Comparison of ENCODE assay signal across 9 cellular contexts in the genomic region with DNA sequence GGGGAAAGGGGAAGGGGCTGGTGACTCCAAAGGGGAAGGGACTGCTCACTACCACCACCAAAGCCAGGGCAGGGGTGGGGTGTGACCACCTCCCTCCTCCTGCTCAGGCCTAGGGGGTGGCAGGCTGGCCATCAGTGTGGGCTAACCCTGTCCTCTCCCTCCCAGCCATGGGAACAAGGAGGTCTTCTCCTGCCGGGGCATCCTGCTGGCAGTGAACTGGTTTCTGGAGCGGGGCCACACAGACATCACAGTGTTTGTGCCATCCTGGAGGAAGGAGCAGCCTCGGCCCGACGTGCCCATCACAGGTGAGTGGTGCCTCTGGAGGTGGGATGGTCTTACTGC. TPM values are rescaled to one million over a fixed set of nuclear protein-coding genes. Genes with fewer than 3 reads are reported as not detected.
DNase-seq lines count a peak whose midpoint lies in the region; FAIRE-seq and TF ChIP-seq lines count a peak whose summit lies in the region.
"Had no signal": no experiment of that assay in that cellular context is flagged by ENCODE, and none has a peak within 500 bp of the region (broad histone marks: within the 10 kb centered on the region; RNA-seq: fewer than 3 reads in every experiment).

No MANE protein-coding gene starts in this region.

- H3K4me3 ChIP-seq in kidney (ENCODE audit: low read length in 2 of 2), result peak overlapping the region; percentile 23 to 96

- TF ChIP-seq CTCF in kidney (IDR thresholded peaks at IDR 0.05; ENCODE audit: borderline replicate concordance, extremely low read depth, insufficient read depth), result no peak

- no peaks in the 10 kb centered on the region for H3K9me3 ChIP-seq in kidney (ENCODE audit: control insufficient read depth in 1 of 2, low read length in 2 of 2)

- peaks cover 30 to 56% of the 10 kb centered on the region in 2 donors for H3K36me3 ChIP-seq in kidney (ENCODE audit: control insufficient read depth in 1 of 2, insufficient read depth in 2 of 2, low read length in 2 of 2)

- H3K4me3 Mint-ChIP-seq in T-helper 2 cell treated with Interferon-gamma antibody and Interleukin-4, amounts not matched to agents 5 μg/mL and 100 μg/mL, for 36 hours, result peak overlapping the region; percentile 99
- H3K4me3 Mint-ChIP-seq in activated T-helper 2 cell treated with anti-CD3 and anti-CD28 coated beads, Interferon-gamma antibody, Interleukin-2, Interleukin-4, amounts not matched to agents 10 μg/mL and 5 μg/mL and 100 μg/mL, durations not matched to agents 14 hours and 24 hours and 36 hours (ENCODE audit: low read depth), result peak overlapping the region; percentile 96

- H3K27ac ChIP-seq in kidney (ENCODE audit: low read depth in 2 of 2, low read length in 2 of 2) (peak overlapping the region; percentile 92 to 97), substantia nigra (ENCODE audit: low read depth, low read length, poor library complexity, severe bottlenecking) (peak overlapping the region; percentile 35)

- H3K4me1 Mint-ChIP-seq in T-helper 2 cell treated with Interferon-gamma antibody and Interleukin-4, amounts not matched to agents 5 μg/mL and 100 μg/mL, for 36 hours (ENCODE audit: low read depth), result peaks cover 43% of the 10 kb centered on the region
- H3K4me1 Mint-ChIP-seq in activated T-helper 2 cell treated with anti-CD3 and anti-CD28 coated beads, Interferon-gamma antibody, Interleukin-2, Interleukin-4, amounts not matched to agents 10 μg/mL and 5 μg/mL and 100 μg/mL, durations not matched to agents 14 hours and 24 hours and 36 hours (ENCODE audit: low read depth), result peaks cover 30% of the 10 kb centered on the region

- peak overlapping the region; percentile 99 for H3K27ac Mint-ChIP-seq in T-helper 2 cell treated with Interferon-gamma antibody and Interleukin-4, amounts not matched to agents 5 μg/mL and 100 μg/mL, for 36 hours
- peak overlapping the region; percentile 98 for H3K27ac Mint-ChIP-seq in activated T-helper 2 cell treated with anti-CD3 and anti-CD28 coated beads, Interferon-gamma antibody, Interleukin-2, Interleukin-4, amounts not matched to agents 10 μg/mL and 5 μg/mL and 100 μg/mL, durations not matched to agents 14 hours and 24 hours and 36 hours

- TF ChIP-seq POLR2A in H54 (IDR thresholded peaks at IDR 0.05; ENCODE audit: low read depth, low read length), result no peak

- H3K9me3 Mint-ChIP-seq in T-helper 2 cell treated with Interferon-gamma antibody and Interleukin-4, amounts not matched to agents 5 μg/mL and 100 μg/mL, for 36 hours, result no peaks in the 10 kb centered on the region
- no peaks in the 10 kb centered on the region for H3K9me3 Mint-ChIP-seq in activated T-helper 2 cell treated with anti-CD3 and anti-CD28 coated beads, Interferon-gamma antibody, Interleukin-2, Interleukin-4, amounts not matched to agents 10 μg/mL and 5 μg/mL and 100 μg/mL, durations not matched to agents 14 hours and 24 hours and 36 hours

- H3K36me3 Mint-ChIP-seq in T-helper 2 cell treated with Interferon-gamma antibody and Interleukin-4, amounts not matched to agents 5 μg/mL and 100 μg/mL, for 36 hours (ENCODE audit: low read depth), result peaks cover 84% of the 10 kb centered on the region
- H3K36me3 Mint-ChIP-seq in activated T-helper 2 cell treated with anti-CD3 and anti-CD28 coated beads, Interferon-gamma antibody, Interleukin-2, Interleukin-4, amounts not matched to agents 10 μg/mL and 5 μg/mL and 100 μg/mL, durations not matched to agents 14 hours and 24 hours and 36 hours (ENCODE audit: low read depth), result peaks cover 88% of the 10 kb centered on the region

- H3K4me1 ChIP-seq in kidney (ENCODE audit: control insufficient read depth in 1 of 2, insufficient read depth in 1 of 2, low read depth in 1 of 2, low read length in 2 of 2), result peaks cover 28 to 51% of the 10 kb centered on the region in 2 donors

- intact Hi-C loops in activated T-helper 2 cell treated with anti-CD3 and anti-CD28 coated beads, Interferon-gamma antibody, Interleukin-2, Interleukin-4, amounts not matched to agents 10 μg/mL and 5 μg/mL and 100 μg/mL, durations not matched to agents 14 hours and 24 hours and 36 hours (cut with micrococcal nuclease), result no loop called here
- intact Hi-C loops in kidney (cut with DNase I), result no loop called here

- peak overlapping the region; percentile 57 to 96 for H3K9ac ChIP-seq in kidney (ENCODE audit: low read length in 2 of 2)

- DNase-seq in T-helper 2 cell treated with Interferon-gamma antibody and Interleukin-4, amounts not matched to agents 5 μg/mL and 100 μg/mL, for 36 hours (ENCODE audit: low spot score), result no peak
- DNase-seq in T-helper 2 cell (no peak), kidney (no peak), substantia nigra (lab: John Stamatoyannopoulos, UW) (peak in 1 of 49 donors; percentile 34), H54 (ENCODE audit: insufficient read length, low spot score) (no peak), NOMO-1 treated with dmso at 0.1 percent for 144 hours (lab: John Stamatoyannopoulos, UW; ENCODE audit: unreplicated experiment) (no peak), NCI-H748 (lab: John Stamatoyannopoulos, UW; ENCODE audit: unreplicated experiment) (no peak)
- no peak for DNase-seq in activated T-helper 2 cell treated with anti-CD3 and anti-CD28 coated beads, Interferon-gamma antibody, Interleukin-2, Interleukin-4, amounts not matched to agents 10 μg/mL and 5 μg/mL and 100 μg/mL, durations not matched to agents 14 hours and 24 hours and 36 hours (ENCODE audit: low spot score)
- DNase-seq: NCI-H1694 had no signal

- FAIRE-seq in kidney (lab: Jason Lieb, UNC), result no peak
- no peak for FAIRE-seq in H54 (lab: Jason Lieb, UNC)

- no peaks in the 10 kb centered on the region for H3K27me3 Mint-ChIP-seq in T-helper 2 cell treated with Interferon-gamma antibody and Interleukin-4, amounts not matched to agents 5 μg/mL and 100 μg/mL, for 36 hours (ENCODE audit: low read depth)
- no peaks in the 10 kb centered on the region for H3K27me3 Mint-ChIP-seq in activated T-helper 2 cell treated with anti-CD3 and anti-CD28 coated beads, Interferon-gamma antibody, Interleukin-2, Interleukin-4, amounts not matched to agents 10 μg/mL and 5 μg/mL and 100 μg/mL, durations not matched to agents 14 hours and 24 hours and 36 hours (ENCODE audit: low read depth)

RNA-seq across cellular contexts. Expression of gene ZC3H12A, which starts 5.7 kb away (rescaled TPM):
- total RNA-seq in activated T-helper 2 cell treated with anti-CD3 and anti-CD28 coated beads, Interferon-gamma antibody, Interleukin-2, Interleukin-4, amounts not matched to agents 10 μg/mL and 5 μg/mL and 100 μg/mL, durations not matched to agents 14 hours and 24 hours and 36 hours, result 23.6 and 25.3 TPM in 2 replicates
- total RNA-seq in kidney, result 21.1 TPM
- 3.8 TPM for polyA plus RNA-seq in kidney (ENCODE audit: insufficient read depth, low read depth, low replicate concordance)

RNA-seq across cellular contexts. Expression of gene MEAF6, which starts 34.5 kb away (rescaled TPM):
- total RNA-seq in activated T-helper 2 cell treated with anti-CD3 and anti-CD28 coated beads, Interferon-gamma antibody, Interleukin-2, Interleukin-4, amounts not matched to agents 10 μg/mL and 5 μg/mL and 100 μg/mL, durations not matched to agents 14 hours and 24 hours and 36 hours, result 87.9 and 93.0 TPM in 2 replicates
- total RNA-seq in kidney, result 65.8 TPM
- polyA plus RNA-seq in kidney (ENCODE audit: insufficient read depth, low read depth, low replicate concordance), result 45.7 TPM
